In genomic region chr9:95462419-95463121, GRCh38 we compare ENCODE assay signal across 8 cellular contexts. TPM values are rescaled to one million over a fixed set of nuclear protein-coding genes. Genes with fewer than 3 reads are reported as not detected.
A peak's percentile ranks its signal among the peaks of the same experiment; 100 is the strongest.
DNase-seq lines count a peak whose midpoint lies in the region; ATAC-seq and TF ChIP-seq lines count a peak whose summit lies in the region.

No MANE protein-coding gene starts in this region.

- ATAC-seq in GM18520 (IDR thresholded peaks at IDR 0.05; ENCODE audit: unreplicated experiment) (peak; percentile 81), HG02943 (IDR thresholded peaks at IDR 0.05; ENCODE audit: low read depth, unreplicated experiment) (peak; percentile 91), lung (ENCODE audit: insufficient read depth, low FRiP score) (peak; percentile 63)

- TF ChIP-seq CTCF in choroid plexus epithelial cell (conservative IDR thresholded peaks at IDR 0.05; ENCODE audit: low read depth, low read length) = no peak
- TF ChIP-seq CTCF in lung (IDR thresholded peaks at IDR 0.05; ENCODE audit: control extremely low read depth, extremely low read depth) = no peak

- peak overlapping the region in 1 of 2 donors; percentile 80 for H3K27ac ChIP-seq in lung (ENCODE audit: low read depth in 1 of 2, low read length in 1 of 2)

- WGBS in lung, 2 donors = 6 to 9% methylated on average over 21 of the region's 21 CpGs

- peak overlapping the region; percentile 44 for H3K4me3 ChIP-seq in choroid plexus epithelial cell (ENCODE audit: low read depth, low read length)
- H3K4me3 ChIP-seq in lung = no peak overlapping the region

- DNase-seq in NCI-H2171 treated with DMSO at 0.1 percent for 48 hours (lab: John Stamatoyannopoulos, UW) = peak; percentile 96
- DNase-seq in activated CD4-positive, alpha-beta T cell treated with anti-CD3 and anti-CD28 coated beads for 4 hours = peak; percentile 67 to 69
- DNase-seq in choroid plexus epithelial cell (ENCODE audit: low read depth) = peak; percentile 90
- DNase-seq in lung (ENCODE audit: low spot score) = peak; percentile 54
- DNase-seq in stimulated activated CD8-positive, alpha-beta memory T cell treated with anti-CD3 and anti-CD28 coated beads, Interleukin-12 subunit alpha, Interleukin-12 subunit beta, amount 100 ng/mL, for 4 hours (ENCODE audit: low read depth) = peak; percentile 57
- no peak for DNase-seq in D341Med (ENCODE audit: low spot score)

- H3K27me3 ChIP-seq in lung (ENCODE audit: control insufficient read depth, insufficient read depth) = no peaks in the 10 kb centered on the region

- peaks cover 4 to 10% of the 10 kb centered on the region in 2 donors for H3K4me1 ChIP-seq in lung (ENCODE audit: control insufficient read depth in 2 of 2, insufficient read depth in 2 of 2, low read length in 2 of 2)

- H3K36me3 ChIP-seq in lung (ENCODE audit: control insufficient read depth in 2 of 2, insufficient read depth in 2 of 2, low read length in 2 of 2) = peaks cover 10 to 12% of the 10 kb centered on the region in 2 donors

- no peaks in the 10 kb centered on the region for H3K9me3 ChIP-seq in lung (ENCODE audit: control insufficient read depth in 2 of 2, insufficient read depth in 1 of 2, low read length in 1 of 2)

RNA-seq across cellular contexts. Expression of gene PTCH1, which starts 54.2 kb away (rescaled TPM):
- total RNA-seq in lung = 10 to 100 TPM; 19.4 to 31.1 TPM
- polyA plus RNA-seq in lung = 1 to 10 TPM; 3.1 to 4.9 TPM
